In genomic region chr19:49056101-49056901, GRCh38 we compare ENCODE assay signal across 8 cellular contexts. TPM values are rescaled to one million over a fixed set of nuclear protein-coding genes. Genes with fewer than 3 reads are reported as not detected.
A peak's percentile ranks its signal among the peaks of the same experiment; 100 is the strongest.
DNase-seq lines count a peak whose midpoint lies in the region; ATAC-seq and TF ChIP-seq lines count a peak whose summit lies in the region.

No MANE protein-coding gene starts in this region.

- H3K9me3 ChIP-seq in BE2C = no peaks in the 10 kb centered on the region
- H3K9me3 ChIP-seq in GM23248 (ENCODE audit: low read depth) = no peaks in the 10 kb centered on the region
- no peaks in the 10 kb centered on the region for H3K9me3 ChIP-seq in SK-N-MC (ENCODE audit: low read depth, low read length)
- no peaks in the 10 kb centered on the region for H3K9me3 ChIP-seq in adipocyte (ENCODE audit: control insufficient read depth, low read length)
- no peaks in the 10 kb centered on the region for H3K9me3 ChIP-seq in right cardiac atrium (ENCODE audit: control insufficient read depth, low read length)

- TF ChIP-seq CTCF in BE2C (IDR thresholded peaks at IDR 0.05; ENCODE audit: low read depth, low read length) (peak; percentile 44), retinal pigment epithelial cell (conservative IDR thresholded peaks at IDR 0.05; ENCODE audit: low read depth, low read length) (peak; percentile 43)

- H3K4me1 ChIP-seq in BE2C (peaks cover 12% of the 10 kb centered on the region), GM23248 (ENCODE audit: insufficient read depth) (no peaks in the 10 kb centered on the region), adipocyte (ENCODE audit: control insufficient read depth, insufficient read depth, low read length) (peaks cover 11% of the 10 kb centered on the region), right cardiac atrium (ENCODE audit: control insufficient read depth, insufficient read depth, low read length) (no peaks in the 10 kb centered on the region)

- peak overlapping the region; percentile 81 for H2AFZ ChIP-seq in GM23248

- peak overlapping the region; percentile 90 for H3K4me2 ChIP-seq in GM23248 (ENCODE audit: unreplicated experiment)

- peak overlapping the region; percentile 55 for H3K4me3 ChIP-seq in BE2C (ENCODE audit: low read depth, low read length)
- H3K4me3 ChIP-seq in GM23248 = peak overlapping the region; percentile 79
- H3K4me3 ChIP-seq in SK-N-MC = peak overlapping the region; percentile 85
- H3K4me3 ChIP-seq in adipocyte (ENCODE audit: low read length) = peak overlapping the region; percentile 78
- peak overlapping the region; percentile 49 for H3K4me3 ChIP-seq in right cardiac atrium (ENCODE audit: low read length)
- peak overlapping the region; percentile 53 for H3K4me3 ChIP-seq in retinal pigment epithelial cell (ENCODE audit: low read length)

- H3K27ac ChIP-seq in GM23248 (0 out of 2 replicates have a peak overlapping the region, but pooled peaks have one; percentile 5), SK-N-MC (no peak overlapping the region), right cardiac atrium (ENCODE audit: low read length) (no peak overlapping the region)

- DNase-seq in BE2C = peak; percentile 68
- DNase-seq in GM23248 = peak; percentile 76
- no peak for DNase-seq in SK-N-MC (ENCODE audit: low read depth, low spot score)
- DNase-seq in adipocyte (ENCODE audit: low read depth) = peak; percentile 78
- DNase-seq in right cardiac atrium = peak; percentile 61 to 84 (median 84)
- DNase-seq in retinal pigment epithelial cell (ENCODE audit: low read depth) = no peak

- H3K79me2 ChIP-seq in GM23248 (ENCODE audit: insufficient read depth) = peaks cover 43% of the 10 kb centered on the region

- H3K9me2 ChIP-seq in GM23248 (ENCODE audit: insufficient read depth) = no peaks in the 10 kb centered on the region

- H3K9ac ChIP-seq in GM23248 (peak overlapping the region; percentile 64), SK-N-MC (ENCODE audit: insufficient read length) (peak overlapping the region; percentile 75), adipocyte (ENCODE audit: low read length) (no peak overlapping the region)

- H4K20me1 ChIP-seq in GM23248 (ENCODE audit: insufficient read depth) = no peaks in the 10 kb centered on the region

- ATAC-seq in right cardiac atrium (peak; percentile 84 to 90), GM21515 (IDR thresholded peaks at IDR 0.05; ENCODE audit: unreplicated experiment) (no peak), GM18517 (IDR thresholded peaks at IDR 0.05; ENCODE audit: unreplicated experiment) (no peak)

- no peaks in the 10 kb centered on the region for H3K36me3 ChIP-seq in BE2C
- no peaks in the 10 kb centered on the region for H3K36me3 ChIP-seq in GM23248 (ENCODE audit: low read depth)
- H3K36me3 ChIP-seq in SK-N-MC (ENCODE audit: insufficient read depth, low read length) = no peaks in the 10 kb centered on the region
- no peaks in the 10 kb centered on the region for H3K36me3 ChIP-seq in adipocyte (ENCODE audit: control insufficient read depth, insufficient read depth, low read length, severe bottlenecking)

- WGBS in GM23248 (ENCODE audit: low coverage in 1 of 2, low lambda C conversion rate in 2 of 2, missing lambda C conversion rate in 2 of 2), 2 experiments = 2% methylated on average over 59 to 63 of the region's 63 CpGs
- 1% methylated on average over 63 of the region's 63 CpGs for WGBS in right cardiac atrium

- H3F3A ChIP-seq in GM23248 (ENCODE audit: insufficient read depth) = no peaks in the 10 kb centered on the region

- in situ Hi-C loops in GM23248 (cut with MboI) = no loop called here

- H3K27me3 ChIP-seq in BE2C = peaks cover 16% of the 10 kb centered on the region
- no peaks in the 10 kb centered on the region for H3K27me3 ChIP-seq in GM23248 (replicated peaks; ENCODE audit: insufficient read depth)
- H3K27me3 ChIP-seq in adipocyte (replicated peaks; ENCODE audit: control insufficient read depth, insufficient read depth, low read length) = peaks cover 25% of the 10 kb centered on the region
- H3K27me3 ChIP-seq in right cardiac atrium (ENCODE audit: control insufficient read depth, insufficient read depth) = no peaks in the 10 kb centered on the region

- intact Hi-C loops in right cardiac atrium (cut with DNase I) = no loop called here

RNA-seq across cellular contexts. Expression of gene CGB7, which starts 1.2 kb away (rescaled TPM):
- not detected for polyA plus RNA-seq in BE2C (2012; ENCODE audit: insufficient read depth, insufficient read length, low read depth)
- 0.38 and 0.54 TPM in 2 replicates for total RNA-seq in GM23248 (2014; rRNA removed; shearing (Covaris generic))
- polyA plus RNA-seq in GM23248 (2016; fragmentation: Nextera tagmentation; extraction: Ambion mirVana) = 2.2 and 2.8 TPM in 2 replicates
- total RNA-seq in right cardiac atrium = under 1 TPM in 1 of 4 donors, not detected in 3; 0.26 TPM
- polyA plus RNA-seq in right cardiac atrium = 0.07 TPM

RNA-seq across cellular contexts. Expression of gene CGB8, which starts 7.4 kb away (rescaled TPM):
- polyA plus RNA-seq in BE2C (2012; ENCODE audit: insufficient read depth, insufficient read length, low read depth) = not detected
- total RNA-seq in GM23248 (2014; rRNA removed; shearing (Covaris generic)) = 4.5 TPM in 1 of 2 replicates, not detected in the other
- polyA plus RNA-seq in GM23248 (2016; fragmentation: Nextera tagmentation; extraction: Ambion mirVana) (1.9 and 2.0 TPM in 2 replicates), right cardiac atrium (not detected)
- total RNA-seq in right cardiac atrium = not detected

RNA-seq across cellular contexts. Expression of gene NTF4, which starts 8.3 kb away (rescaled TPM):
- not detected for polyA plus RNA-seq in BE2C (2012; ENCODE audit: insufficient read depth, insufficient read length, low read depth)
- total RNA-seq in GM23248 (2014; rRNA removed; shearing (Covaris generic)) = not detected in 2 replicates
- polyA plus RNA-seq in GM23248 (2016; fragmentation: Nextera tagmentation; extraction: Ambion mirVana) = 0.51 TPM in 1 of 2 replicates, not detected in the other
- total RNA-seq in right cardiac atrium = under 1 TPM in 3 of 4 donors, not detected in 1; 0.37 to 0.53 (median 0.41) TPM
- polyA plus RNA-seq in right cardiac atrium = 2.2 TPM

RNA-seq across cellular contexts. Expression of gene CGB5, which starts 12.7 kb away (rescaled TPM):
- polyA plus RNA-seq in BE2C (2012; ENCODE audit: insufficient read depth, insufficient read length, low read depth) = not detected
- not detected in 2 replicates for total RNA-seq in GM23248 (2014; rRNA removed; shearing (Covaris generic))
- polyA plus RNA-seq in GM23248 (2016; fragmentation: Nextera tagmentation; extraction: Ambion mirVana) = 1.3 and 1.7 TPM in 2 replicates
- not detected for total RNA-seq in right cardiac atrium
- not detected for polyA plus RNA-seq in right cardiac atrium

RNA-seq across cellular contexts. Expression of gene KCNA7, which starts 16.2 kb away (rescaled TPM):
- not detected for polyA plus RNA-seq in BE2C (2012; ENCODE audit: insufficient read depth, insufficient read length, low read depth)
- not detected in 2 replicates for total RNA-seq in GM23248 (2014; rRNA removed; shearing (Covaris generic))
- polyA plus RNA-seq in GM23248 (2016; fragmentation: Nextera tagmentation; extraction: Ambion mirVana) (0.04 and 0.13 TPM in 2 replicates), right cardiac atrium (2.8 TPM)
- 1 to 10 TPM; 1.2 to 1.5 (median 1.4) TPM for total RNA-seq in right cardiac atrium

Comparison
In these comparisons a context has a peak if more than half of its experiments do, and no peak if none do; other contexts are left out.
1. DNase-seq: peak in BE2C (single experiment), GM23248 (single experiment), adipocyte (single experiment) and right cardiac atrium (3 of 3); none in SK-N-MC (single experiment) and retinal pigment epithelial cell (single experiment).
2. ATAC-seq: peak in right cardiac atrium (2 of 2); none in GM21515 (single experiment) and GM18517 (single experiment).
3. Peak in every context shown above with its lines, with median percentiles within 50 percentile points of each other: H3K4me3 ChIP-seq.